8 cellular contexts compared by ENCODE assay signal in genomic region chr1:54764922-54765561, GRCh38. TPM values are rescaled to one million over a fixed set of nuclear protein-coding genes. Genes with fewer than 3 reads are reported as not detected.
A peak's percentile ranks its signal among the peaks of the same experiment; 100 is the strongest.
DNase-seq lines count a peak whose midpoint lies in the region; ATAC-seq and TF ChIP-seq lines count a peak whose summit lies in the region.

No MANE protein-coding gene starts in this region.

- peak; percentile 11 for ATAC-seq in HG03439 (IDR thresholded peaks at IDR 0.05; ENCODE audit: unreplicated experiment)

- dilution Hi-C loops in mammary epithelial cell (cut with HindIII; ENCODE audit: low sequenced_read_pairs), result no loop called here

- H3K79me2 ChIP-seq in mammary epithelial cell (ENCODE audit: insufficient read depth, low read length), result peaks cover 27% of the 10 kb centered on the region

- peaks cover 19% of the 10 kb centered on the region for H3K4me1 Mint-ChIP-seq in activated naive CD4-positive, alpha-beta T cell treated with anti-CD3 and anti-CD28 coated beads for 36 hours (ENCODE audit: low read depth)

- H2AFZ ChIP-seq in mammary epithelial cell (ENCODE audit: low read depth, low read length), result peak overlapping the region; percentile 89

- H3K4me3 ChIP-seq in mammary epithelial cell (replicated peaks in 1 of 3; ENCODE audit: insufficient read depth in 1 of 3, low read depth in 2 of 3, low read length in 3 of 3) (peak overlapping the region; percentile 47 to 61 (median 59)), muscle layer of colon (ENCODE audit: low read depth in 1 of 2, low read length in 2 of 2) (peak overlapping the region; percentile 37 to 98)

- H3K36me3 Mint-ChIP-seq in activated naive CD4-positive, alpha-beta T cell treated with anti-CD3 and anti-CD28 coated beads for 36 hours (ENCODE audit: low read depth), result no peaks in the 10 kb centered on the region

- H3K4me2 ChIP-seq in mammary epithelial cell (ENCODE audit: insufficient read depth, low read depth, low read length), result peak overlapping the region; percentile 92

- H3K27me3 ChIP-seq in mammary epithelial cell (ENCODE audit: insufficient read depth, low read length) (no peaks in the 10 kb centered on the region), muscle layer of colon (ENCODE audit: control insufficient read depth in 1 of 2, insufficient read depth in 2 of 2, low read length in 2 of 2) (no peaks in the 10 kb centered on the region)

- no peaks in the 10 kb centered on the region for H3K9me3 Mint-ChIP-seq in activated naive CD4-positive, alpha-beta T cell treated with anti-CD3 and anti-CD28 coated beads for 36 hours

- H3K4me1 ChIP-seq in mammary epithelial cell (ENCODE audit: insufficient read depth, low read length), result peaks cover 8% of the 10 kb centered on the region
- H3K4me1 ChIP-seq in muscle layer of colon (ENCODE audit: insufficient read depth, low read length), result peaks cover 12% of the 10 kb centered on the region

- no peak for DNase-seq in activated naive CD4-positive, alpha-beta T cell treated with anti-CD3 and anti-CD28 coated beads for 36 hours
- no peak for DNase-seq in activated naive CD4-positive, alpha-beta T cell treated with anti-CD3 and anti-CD28 coated beads, Interleukin-2, amount 50 U/mL, for 16 hours
- DNase-seq in mammary epithelial cell, result no peak
- DNase-seq in stimulated activated CD4-positive, alpha-beta T cell treated with anti-CD3 and anti-CD28 coated beads, Interleukin-12 subunit alpha, Interleukin-12 subunit beta, amount 100 ng/mL, for 4 hours, result no peak
- no peak for DNase-seq in NCI-H1092 (lab: John Stamatoyannopoulos, UW)
- no peak for DNase-seq in COLO668 (lab: John Stamatoyannopoulos, UW; ENCODE audit: unreplicated experiment)

- peak overlapping the region; percentile 62 for H3K27ac ChIP-seq in mammary epithelial cell (ENCODE audit: insufficient read depth, low read depth, low read length)
- no peak overlapping the region for H3K27ac ChIP-seq in muscle layer of colon (ENCODE audit: low read depth, low read length)

- CTCF ChIA-PET in activated naive CD4-positive, alpha-beta T cell treated with anti-CD3 and anti-CD28 coated beads for 36 hours (lab: Charles Lee), result interaction anchor here (1.0 kb wide), 1 partner anchor 36 kb away, joined by 3 read pairs; the partner anchor contains the start of gene TTC22
- CTCF ChIA-PET in mammary epithelial cell (lab: Charles Lee; ENCODE audit: low non-redundant PET), result no interaction called here

- WGBS in mammary epithelial cell (ENCODE audit: low coverage, missing lambda C conversion rate), result 52% methylated on average over 11 of the region's 13 CpGs

- H3K4me3 Mint-ChIP-seq in activated naive CD4-positive, alpha-beta T cell treated with anti-CD3 and anti-CD28 coated beads for 36 hours, result peak overlapping the region; percentile 94

- H3K9me3 ChIP-seq in mammary epithelial cell (replicated peaks; ENCODE audit: insufficient read depth, low read length), result no peaks in the 10 kb centered on the region
- H3K9me3 ChIP-seq in muscle layer of colon (ENCODE audit: low read length), result no peaks in the 10 kb centered on the region

- H3K9ac ChIP-seq in mammary epithelial cell (ENCODE audit: insufficient read depth, low read length) (peak overlapping the region; percentile 76), muscle layer of colon (ENCODE audit: low read length) (no peak overlapping the region)

- H3K36me3 ChIP-seq in mammary epithelial cell (ENCODE audit: insufficient read depth, low read length), result no peaks in the 10 kb centered on the region
- no peaks in the 10 kb centered on the region for H3K36me3 ChIP-seq in muscle layer of colon (ENCODE audit: insufficient read depth, low read length)

- intact Hi-C loops in activated naive CD4-positive, alpha-beta T cell treated with anti-CD3 and anti-CD28 coated beads for 36 hours (cut with micrococcal nuclease), result loop anchor here (1.0 kb wide), 8 partner anchors 34 to 819 kb away; partner anchors contain the start of genes DHCR24, LRRC42, TCEANC2 and TMEM59
- intact Hi-C loops in mammary epithelial cell (cut with micrococcal nuclease), result loop anchor here (2.0 kb wide), 2 partner anchors 36 to 48 kb away; partner anchors contain the start of gene TTC22

- BruUV-seq in mammary epithelial cell (replicated peaks; lab: Mats Ljungman, UMichigan), result no TSS peak

- no peaks in the 10 kb centered on the region for H4K20me1 ChIP-seq in mammary epithelial cell (ENCODE audit: insufficient read depth, low read length)

- peak overlapping the region; percentile 68 for H3K27ac Mint-ChIP-seq in activated naive CD4-positive, alpha-beta T cell treated with anti-CD3 and anti-CD28 coated beads for 36 hours

- in situ Hi-C loops in mammary epithelial cell (cut with MboI; ENCODE audit: low sequenced_read_pairs in 2 of 2), result no loop called here

- TF ChIP-seq CTCF in mammary epithelial cell (conservative IDR thresholded peaks at IDR 0.05 in 1 of 2, IDR thresholded peaks at IDR 0.05 in 1 of 2; ENCODE audit: extremely low read depth in 1 of 2, insufficient read depth in 1 of 2, low read depth in 1 of 2, low read length in 2 of 2), result no peak

- no peaks in the 10 kb centered on the region for H3K27me3 Mint-ChIP-seq in activated naive CD4-positive, alpha-beta T cell treated with anti-CD3 and anti-CD28 coated beads for 36 hours (ENCODE audit: low read depth)

RNA-seq across cellular contexts. Expression of gene PARS2, which starts 0.7 kb away (rescaled TPM):
- total RNA-seq in activated naive CD4-positive, alpha-beta T cell treated with anti-CD3 and anti-CD28 coated beads for 36 hours, result 1 to 10 TPM; 3.0 to 3.1 TPM
- 10 to 100 TPM in 1 of 2 donors, 1 to 10 TPM in 1; 4.5 to 10.3 TPM for total RNA-seq in mammary epithelial cell
- 3.5 TPM for polyA plus RNA-seq in mammary epithelial cell
- polyA minus RNA-seq in mammary epithelial cell, result 11.1 TPM

RNA-seq across cellular contexts. Expression of gene TTC22, which starts 36.1 kb away (rescaled TPM):
- total RNA-seq in activated naive CD4-positive, alpha-beta T cell treated with anti-CD3 and anti-CD28 coated beads for 36 hours, result 1 to 10 TPM; 6.9 to 8.6 TPM
- 10 to 100 TPM in 1 of 2 donors, 1 to 10 TPM in 1; 7.9 to 13.3 TPM for total RNA-seq in mammary epithelial cell
- polyA plus RNA-seq in mammary epithelial cell, result 7.0 TPM
- 10.0 TPM for polyA minus RNA-seq in mammary epithelial cell

RNA-seq across cellular contexts. Expression of gene TTC4, which starts 49.4 kb away (rescaled TPM):
- 10 to 100 TPM; 26.3 to 30.2 TPM for total RNA-seq in activated naive CD4-positive, alpha-beta T cell treated with anti-CD3 and anti-CD28 coated beads for 36 hours
- 10 to 100 TPM; 22.7 to 29.2 TPM for total RNA-seq in mammary epithelial cell
- 28.1 TPM for polyA plus RNA-seq in mammary epithelial cell
- 31.8 TPM for polyA minus RNA-seq in mammary epithelial cell
